In genomic region chr6:35562060-35562459, GRCh38 we compare ENCODE assay signal across 15 cellular contexts. TPM values are rescaled to one million over a fixed set of nuclear protein-coding genes. Genes with fewer than 3 reads are reported as not detected.
A peak's percentile ranks its signal among the peaks of the same experiment; 100 is the strongest.
DNase-seq lines count a peak whose midpoint lies in the region; ATAC-seq and TF ChIP-seq lines count a peak whose summit lies in the region.
"Had no signal": no experiment of that assay in that cellular context is flagged by ENCODE, and none has a peak within 500 bp of the region (broad histone marks: within the 10 kb centered on the region; RNA-seq: fewer than 3 reads in every experiment).

No MANE protein-coding gene starts in this region.

- no peak for TF ChIP-seq CTCF in A673 (conservative IDR thresholded peaks at IDR 0.05; ENCODE audit: low read depth, low read length)
- TF ChIP-seq CTCF in CD14-positive monocyte (IDR thresholded peaks at IDR 0.05): no peak
- no peak for TF ChIP-seq CTCF in GM20000 (IDR thresholded peaks at IDR 0.05; ENCODE audit: extremely low read depth, missing control alignments)

- no peaks in the 10 kb centered on the region for H3K36me3 ChIP-seq in A673 (ENCODE audit: insufficient read depth, low read length, poor library complexity, severe bottlenecking)
- H3K36me3 ChIP-seq: prostate gland had no signal

- peak; percentile 33 for DNase-seq in A673 (ENCODE audit: low spot score)
- DNase-seq in DMS79 treated with DMSO at 0.1 percent for 48 hours (lab: John Stamatoyannopoulos, UW): peak; percentile 98
- DNase-seq in NCI-H345 treated with DMSO at 0.1 percent for 48 hours (lab: John Stamatoyannopoulos, UW; ENCODE audit: unreplicated experiment): peak; percentile 28
- DNase-seq in left kidney (ENCODE audit: low read depth, low spot score): peak; percentile 49
- DNase-seq in CD14-positive monocyte (ENCODE audit: low spot score): no peak
- DNase-seq in NCI-H774 (lab: John Stamatoyannopoulos, UW): no peak
- no peak for DNase-seq in GM20000 (ENCODE audit: low spot score)
- DNase-seq: activated CD4-positive, alpha-beta T cell treated with anti-CD3 and anti-CD28 coated beads, Interleukin-2, amount 50 U/mL, for 48 hours; activated naive CD8-positive, alpha-beta T cell treated with anti-CD3 and anti-CD28 coated beads, Interleukin-2, amount 50 U/mL, for 24 hours; DND-41; mammary epithelial cell; naive thymus-derived CD8-positive, alpha-beta T cell; NCI-H446 treated with DMSO at 0.1 percent for 48 hours had no signal

- no peak overlapping the region for H3K4me3 ChIP-seq in A673 (ENCODE audit: low read depth, low read length, poor library complexity, severe bottlenecking)
- H3K4me3 ChIP-seq: prostate gland had no signal

- H3K27ac Mint-ChIP-seq in CD14-positive monocyte: no peak overlapping the region
- H3K27ac Mint-ChIP-seq: activated naive CD8-positive, alpha-beta T cell treated with anti-CD3 and anti-CD28 coated beads, Interleukin-2, amount 50 U/mL, for 24 hours; naive thymus-derived CD8-positive, alpha-beta T cell had no signal

- peaks cover 4% of the 10 kb centered on the region for H3K4me1 Mint-ChIP-seq in CD14-positive monocyte

- no peak overlapping the region for H3K27ac ChIP-seq in A673 (ENCODE audit: low read depth, low read length, poor library complexity, severe bottlenecking)
- H3K27ac ChIP-seq: prostate gland had no signal

- no peak for ATAC-seq in HG03442 (IDR thresholded peaks at IDR 0.05; ENCODE audit: unreplicated experiment)
- ATAC-seq: activated naive CD8-positive, alpha-beta T cell treated with anti-CD3 and anti-CD28 coated beads, Interleukin-2, amount 50 U/mL, for 24 hours; naive thymus-derived CD8-positive, alpha-beta T cell had no signal

- CTCF ChIA-PET in A673 (lab: Charles Lee): no interaction called here

- POLR2A ChIA-PET in A673 (lab: Charles Lee; ENCODE audit: low non-redundant PET): no interaction called here

- no peaks in the 10 kb centered on the region for H3K4me1 ChIP-seq in A673 (ENCODE audit: insufficient read depth, low read length, poor library complexity, severe bottlenecking)
- H3K4me1 ChIP-seq: prostate gland had no signal

- H3K4me3 Mint-ChIP-seq in CD14-positive monocyte: no peak overlapping the region
- H3K4me3 Mint-ChIP-seq: activated naive CD8-positive, alpha-beta T cell treated with anti-CD3 and anti-CD28 coated beads, Interleukin-2, amount 50 U/mL, for 24 hours; naive thymus-derived CD8-positive, alpha-beta T cell had no signal

- no TSS peak for BruUV-seq in A673 (replicated peaks; lab: Mats Ljungman, UMichigan)

- intact Hi-C loops in A673 (cut with micrococcal nuclease; ENCODE audit: unreplicated experiment) (no loop called here), CD14-positive monocyte (cut with micrococcal nuclease) (no loop called here)

- no peaks in the 10 kb centered on the region for H3K9me3 ChIP-seq in A673 (ENCODE audit: low read depth, low read length, poor library complexity, severe bottlenecking)
- H3K9me3 ChIP-seq: prostate gland had no signal

- H3K27me3 Mint-ChIP-seq in CD14-positive monocyte (ENCODE audit: low read depth in 3 of 3): peaks cover 4 to 12% (median 6%) of the 10 kb centered on the region in 3 donors

- H3K9me3 Mint-ChIP-seq in CD14-positive monocyte: peaks cover 3 to 9% (median 6%) of the 10 kb centered on the region in 7 donors
- H3K9me3 Mint-ChIP-seq: activated naive CD8-positive, alpha-beta T cell treated with anti-CD3 and anti-CD28 coated beads, Interleukin-2, amount 50 U/mL, for 24 hours had no signal

- peaks cover 6% of the 10 kb centered on the region for H3K27me3 ChIP-seq in A673 (replicated peaks; ENCODE audit: insufficient read depth, low read depth, low read length, poor library complexity)

- no peaks in the 10 kb centered on the region for H3K36me3 Mint-ChIP-seq in CD14-positive monocyte
- H3K36me3 Mint-ChIP-seq: naive thymus-derived CD8-positive, alpha-beta T cell had no signal

RNA-seq across cellular contexts. Expression of gene TULP1, which starts 49.4 kb away (rescaled TPM):
- total RNA-seq in A673 (2021): 0.66 TPM in 1 of 2 replicates, not detected in the other
- polyA plus RNA-seq in CD14-positive monocyte: not detected
- total RNA-seq: mammary epithelial cell; naive thymus-derived CD8-positive, alpha-beta T cell had no signal
- polyA plus RNA-seq: mammary epithelial cell; naive thymus-derived CD8-positive, alpha-beta T cell had no signal

Comparison
In these comparisons a context has a peak if more than half of its experiments do, and no peak if none do; other contexts are left out.
1. DNase-seq: peak in A673 (single experiment), DMS79 treated with DMSO at 0.1 percent for 48 hours (single experiment), NCI-H345 treated with DMSO at 0.1 percent for 48 hours (single experiment) and left kidney (single experiment); none in CD14-positive monocyte (single experiment), NCI-H774 (single experiment) and GM20000 (single experiment).